23 cellular contexts compared by ENCODE assay signal in the genomic region with DNA sequence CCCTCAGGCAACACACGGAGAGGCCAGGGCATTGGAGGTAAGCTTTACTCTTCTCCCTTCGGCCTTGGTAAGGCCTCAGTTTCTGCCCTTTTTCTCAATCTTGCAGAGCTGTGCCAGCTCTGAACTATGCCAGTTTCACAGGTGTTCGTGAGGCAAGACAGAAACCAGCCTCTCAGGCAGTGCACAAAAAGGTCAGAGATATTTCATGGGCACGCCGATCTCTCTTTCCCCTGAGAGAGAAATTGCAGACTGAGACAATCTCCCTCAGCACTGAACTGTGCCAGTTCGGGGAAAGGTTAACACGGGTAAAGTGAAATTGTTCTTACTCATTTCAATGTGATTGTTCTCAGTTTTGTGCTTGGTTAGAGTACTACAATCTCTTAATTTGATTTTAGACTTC.
"Had no signal": no experiment of that assay in that cellular context is flagged by ENCODE, and none has a peak within 500 bp of the region (broad histone marks: within the 10 kb centered on the region; RNA-seq: fewer than 3 reads in every experiment).

No MANE protein-coding gene starts in this region.

- H3K27ac ChIP-seq: dorsolateral prefrontal cortex, epithelial cell of prostate, gastrocnemius medialis, neural progenitor cell, parathyroid adenoma, sigmoid colon, stomach, thyroid gland had no signal

- H3K79me2 ChIP-seq: parathyroid adenoma had no signal

- H3K4me2 ChIP-seq: neural progenitor cell had no signal

- H3K36me3 ChIP-seq: gastrocnemius medialis, neural progenitor cell, sigmoid colon, stomach, thyroid gland had no signal

- H3K4me3 ChIP-seq: dorsolateral prefrontal cortex, gastrocnemius medialis, neural progenitor cell, sigmoid colon, stomach, thyroid gland had no signal

- ATAC-seq: esophagus mucosa; gastrocnemius medialis; naive thymus-derived CD4-positive, alpha-beta T cell; stimulated activated effector memory CD8-positive, alpha-beta T cell treated with anti-CD3 and anti-CD28 coated beads, Interleukin-12 subunit alpha, Interleukin-12 subunit beta, amount 100 ng/mL, for 72 hours had no signal

- H3K9ac ChIP-seq: neural progenitor cell, parathyroid adenoma had no signal

- H3K27me3 ChIP-seq: dorsolateral prefrontal cortex, gastrocnemius medialis, neural progenitor cell, sigmoid colon, stomach, thyroid gland had no signal

- DNase-seq: dorsolateral prefrontal cortex; effector CD4-positive, alpha-beta T cell; endodermal cell; foreskin fibroblast; gastrocnemius medialis; hypothalamus; immature natural killer cell; islet precursor cell; kidney glomerular epithelial cell; mesenchymal stem cell; naive thymus-derived CD4-positive, alpha-beta T cell; sigmoid colon; stimulated activated CD4-positive, alpha-beta T cell treated with anti-CD3 and anti-CD28 coated beads, Interleukin-2, amount 100 ng/mL, for 24 hours; stimulated activated CD4-positive, alpha-beta T cell treated with anti-CD3 and anti-CD28 coated beads, Interleukin-4, amount 100 ng/mL, for 24 hours; stimulated activated naive CD4-positive, alpha-beta T cell treated with Interleukin-2 at 50 U/mL for 16 hours; stomach; thyroid gland; trophoblast cell had no signal

- H3K9me3 ChIP-seq: gastrocnemius medialis, sigmoid colon, thyroid gland had no signal

- H3K4me1 ChIP-seq: gastrocnemius medialis, neural progenitor cell, parathyroid adenoma, sigmoid colon, stomach, thyroid gland had no signal

- H2AFZ ChIP-seq: neural progenitor cell, parathyroid adenoma had no signal
